Comparison of ENCODE assay signal across 20 cellular contexts in genomic region chr4:78542373-78542772, GRCh38. TPM values are rescaled to one million over a fixed set of nuclear protein-coding genes. Genes with fewer than 3 reads are reported as not detected.
DNase-seq lines count a peak whose midpoint lies in the region; ATAC-seq, FAIRE-seq and TF ChIP-seq lines count a peak whose summit lies in the region.
"Had no signal": no experiment of that assay in that cellular context is flagged by ENCODE, and none has a peak within 500 bp of the region (broad histone marks: within the 10 kb centered on the region; RNA-seq: fewer than 3 reads in every experiment).

No MANE protein-coding gene starts in this region.

- H3K14ac ChIP-seq in IMR-90 (replicated peaks; ENCODE audit: low read depth, low read length): no peak overlapping the region

- no peak for TF ChIP-seq EP300 in A549 (IDR thresholded peaks at IDR 0.05)

- intact Hi-C loops in IMR-90 (cut with micrococcal nuclease) (no loop called here), mammary epithelial cell (cut with micrococcal nuclease) (no loop called here)

- no peak overlapping the region for H3K4me3 ChIP-seq in A549
- no peak overlapping the region for H3K4me3 ChIP-seq in IMR-90 (ENCODE audit: insufficient read depth, low read depth, low read length)
- no peak overlapping the region for H3K4me3 ChIP-seq in mammary epithelial cell (replicated peaks in 1 of 3; ENCODE audit: insufficient read depth in 1 of 3, low read depth in 2 of 3, low read length in 3 of 3)
- no peak overlapping the region for H3K4me3 ChIP-seq in mesendoderm (ENCODE audit: low read length)
- H3K4me3 ChIP-seq: SJCRH30 had no signal

- POLR2A ChIA-PET in A549 (lab: Yijun Ruan, JAX) (interaction anchor here (1.0 kb wide), 1 partner anchor 10 kb away, joined by 4 read pairs; the partner anchor contains the start of gene ANXA3), IMR-90 (lab: Charles Lee; ENCODE audit: unreplicated experiment) (no interaction called here)

- H2AFZ ChIP-seq in IMR-90 (replicated peaks; ENCODE audit: low read length, poor library complexity) (no peak overlapping the region), mammary epithelial cell (ENCODE audit: low read depth, low read length) (no peak overlapping the region)

- ATAC-seq in A549 (peak; percentile 87 to 90), IMR-90 (ENCODE audit: low read depth) (peak; percentile 58)
- ATAC-seq in activated naive CD8-positive, alpha-beta T cell treated with anti-CD3 and anti-CD28 coated beads, Interleukin-2, amount 50 U/mL, for 24 hours: no peak

- H2BK120ac ChIP-seq in IMR-90 (ENCODE audit: low read depth, low read length): peak overlapping the region; percentile 20; the same call in 1 of the 2 replicates
- no peak overlapping the region for H2BK120ac ChIP-seq in mesendoderm (ENCODE audit: low read depth, low read length)

- in situ Hi-C loops in IMR-90 (cut with MboI; ENCODE audit: low sequenced_read_pairs) (no loop called here), mammary epithelial cell (cut with MboI; ENCODE audit: low sequenced_read_pairs in 2 of 2) (no loop called here), G401 (cut with HindIII; ENCODE audit: low sequenced_read_pairs) (no loop called here)

- H3K4me2 ChIP-seq in A549: peak overlapping the region; percentile 69
- H3K4me2 ChIP-seq in IMR-90 (ENCODE audit: low read depth, low read length): no peak overlapping the region
- no peak overlapping the region for H3K4me2 ChIP-seq in mammary epithelial cell (ENCODE audit: insufficient read depth, low read depth, low read length)
- H3K4me2 ChIP-seq in mesendoderm (ENCODE audit: low read length): no peak overlapping the region

- no peaks in the 10 kb centered on the region for H3K9me1 ChIP-seq in IMR-90 (ENCODE audit: insufficient read depth, low read length)

- TF ChIP-seq POLR2A in A549 (IDR thresholded peaks at IDR 0.05; ENCODE audit: low read length): no peak
- TF ChIP-seq POLR2A in IMR-90 (IDR thresholded peaks at IDR 0.05; ENCODE audit: low read depth, low read length): no peak

- no peak overlapping the region; the same call in 1 of the 2 replicates for H3K18ac ChIP-seq in IMR-90 (ENCODE audit: low read depth, low read length)
- no peak overlapping the region for H3K18ac ChIP-seq in mesendoderm (ENCODE audit: low read length)

- WGBS in A549 (ENCODE audit: missing lambda C conversion rate): 40% methylated on average over 5 of the region's 5 CpGs
- WGBS in IMR-90 (ENCODE audit: extremely low coverage in 2 of 2, insufficient read length in 1 of 2), 2 experiments: 90% methylated on average over 2 of the region's 5 CpGs; no CpG with 5 or more reads in 1 of the 2 experiments
- 81% methylated on average over 5 of the region's 5 CpGs for WGBS in mammary epithelial cell (ENCODE audit: low coverage, missing lambda C conversion rate)
- WGBS in mesendoderm (ENCODE audit: extremely low coverage, insufficient coverage, low lambda C conversion rate): no CpG with 5 or more reads among the region's 5 CpGs

- H3K4me1 Mint-ChIP-seq in activated naive CD8-positive, alpha-beta T cell treated with anti-CD3 and anti-CD28 coated beads, Interleukin-2, amount 50 U/mL, for 24 hours: peaks cover 3% of the 10 kb centered on the region
- H3K4me1 Mint-ChIP-seq: CD4-positive, CD25-positive, alpha-beta regulatory T cell had no signal

- no peak overlapping the region; the same call in 1 of the 2 replicates for H4K91ac ChIP-seq in IMR-90 (ENCODE audit: insufficient read depth, low read depth, low read length)

- H2BK5ac ChIP-seq in IMR-90 (ENCODE audit: low read depth, low read length, poor library complexity, severe bottlenecking) (no peak overlapping the region), mesendoderm (ENCODE audit: low read length) (no peak overlapping the region)

- H4K8ac ChIP-seq in IMR-90 (ENCODE audit: low read depth in 2 of 2, low read length in 2 of 2): no peak overlapping the region
- H4K8ac ChIP-seq in mesendoderm (ENCODE audit: low read depth, low read length): no peak overlapping the region

- no peak overlapping the region for H2AK9ac ChIP-seq in IMR-90 (replicated peaks; ENCODE audit: low read depth, low read length, poor library complexity)

- no peak for TF ChIP-seq CTCF in A549 (IDR thresholded peaks at IDR 0.05)
- no peak for TF ChIP-seq CTCF in IMR-90 (conservative IDR thresholded peaks at IDR 0.05; ENCODE audit: low read depth, low read length)
- TF ChIP-seq CTCF in mammary epithelial cell (conservative IDR thresholded peaks at IDR 0.05 in 1 of 2, IDR thresholded peaks at IDR 0.05 in 1 of 2; ENCODE audit: extremely low read depth in 1 of 2, insufficient read depth in 1 of 2, low read depth in 1 of 2, low read length in 2 of 2): no peak

- H2AK5ac ChIP-seq in IMR-90 (ENCODE audit: low read depth, low read length) (peak overlapping the region; percentile 13; the same call in 1 of the 2 replicates), mesendoderm (ENCODE audit: low read length) (no peak overlapping the region)

- H3K27ac Mint-ChIP-seq in activated naive CD8-positive, alpha-beta T cell treated with anti-CD3 and anti-CD28 coated beads, Interleukin-2, amount 50 U/mL, for 24 hours: no peak overlapping the region
- H3K27ac Mint-ChIP-seq: CD4-positive, CD25-positive, alpha-beta regulatory T cell; memory B cell had no signal

- TF ChIP-seq RAD21 in A549 (conservative IDR thresholded peaks at IDR 0.05 in 1 of 2, IDR thresholded peaks at IDR 0.05 in 1 of 2): no peak
- TF ChIP-seq RAD21 in IMR-90 (IDR thresholded peaks at IDR 0.05; ENCODE audit: low read length): no peak

- no peak overlapping the region for H2BK15ac ChIP-seq in IMR-90 (ENCODE audit: low read depth, low read length)
- H2BK15ac ChIP-seq in mesendoderm (replicated peaks; ENCODE audit: low read depth): no peak overlapping the region

- no peak overlapping the region for H3K4me3 Mint-ChIP-seq in activated naive CD8-positive, alpha-beta T cell treated with anti-CD3 and anti-CD28 coated beads, Interleukin-2, amount 50 U/mL, for 24 hours
- H3K4me3 Mint-ChIP-seq: CD4-positive, CD25-positive, alpha-beta regulatory T cell; memory B cell; neural crest cell had no signal

- H4K5ac ChIP-seq in IMR-90 (ENCODE audit: low read depth, low read length) (no peak overlapping the region), mesendoderm (ENCODE audit: low read length) (no peak overlapping the region)

- no peaks in the 10 kb centered on the region for H3K9me3 ChIP-seq in A549
- H3K9me3 ChIP-seq in IMR-90 (ENCODE audit: control insufficient read depth, insufficient read depth, low read length): no peaks in the 10 kb centered on the region
- no peaks in the 10 kb centered on the region for H3K9me3 ChIP-seq in mammary epithelial cell (replicated peaks; ENCODE audit: insufficient read depth, low read length)
- H3K9me3 ChIP-seq: SJCRH30 had no signal

- no peaks in the 10 kb centered on the region for H4K20me1 ChIP-seq in IMR-90 (ENCODE audit: insufficient read depth, low read length)
- H4K20me1 ChIP-seq in mammary epithelial cell (ENCODE audit: insufficient read depth, low read length): no peaks in the 10 kb centered on the region

- peaks cover 3% of the 10 kb centered on the region for H3K27me3 Mint-ChIP-seq in activated naive CD8-positive, alpha-beta T cell treated with anti-CD3 and anti-CD28 coated beads, Interleukin-2, amount 50 U/mL, for 24 hours

- H3K4ac ChIP-seq in IMR-90 (ENCODE audit: low read depth, low read length) (no peak overlapping the region), mesendoderm (ENCODE audit: low read depth, low read length) (no peak overlapping the region)

- peak in 1 of 2 experiments; percentile 65 for DNase-seq in A549 (ENCODE audit: low read depth in 1 of 2, low spot score in 1 of 2)
- peak; percentile 65 for DNase-seq in IMR-90
- peak; percentile 68 for DNase-seq in mammary epithelial cell
- DNase-seq in hepatic stellate cell (ENCODE audit: low spot score): peak; percentile 34
- no peak for DNase-seq in mesendoderm
- no peak for DNase-seq in G401 (ENCODE audit: low spot score)
- DNase-seq in frontal cortex (ENCODE audit: low spot score in 2 of 2): no peak
- DNase-seq in activated naive CD8-positive, alpha-beta T cell treated with anti-CD3 and anti-CD28 coated beads, Interleukin-2, amount 50 U/mL, for 24 hours: no peak
- DNase-seq: 8988T; activated CD4-positive, alpha-beta T cell treated with anti-CD3 and anti-CD28 coated beads for 1 hour; activated CD8-positive, alpha-beta memory T cell treated with anti-CD3 and anti-CD28 coated beads, Interleukin-2, amount 50 U/mL, for 48 hours; activated naive CD4-positive, alpha-beta T cell; CD4-positive, CD25-positive, alpha-beta regulatory T cell; DMS79; NCI-H1436 treated with DMSO at 0.1 percent for 48 hours; NCI-H226; SJCRH30; stimulated activated naive CD4-positive, alpha-beta T cell had no signal

- H3K4me1 ChIP-seq in A549 (peaks cover 49% of the 10 kb centered on the region), IMR-90 (ENCODE audit: control insufficient read depth, insufficient read depth, low read length) (peaks cover 5% of the 10 kb centered on the region; the same call in 1 of the 2 replicates), mammary epithelial cell (ENCODE audit: insufficient read depth, low read length) (peaks cover 42% of the 10 kb centered on the region), mesendoderm (ENCODE audit: control insufficient read depth, low read depth, low read length) (no peaks in the 10 kb centered on the region)
- H3K4me1 ChIP-seq: SJCRH30 had no signal

- CTCF ChIA-PET in A549 (lab: Yijun Ruan, JAX) (interaction anchor here (0.6 kb wide), 1 partner anchor 100 kb away, joined by 3 read pairs; no protein-coding TSS in a partner anchor), IMR-90 (lab: Yijun Ruan, JAX) (no interaction called here), mammary epithelial cell (lab: Charles Lee; ENCODE audit: low non-redundant PET) (interaction anchor here (0.7 kb wide), 1 partner anchor 219 kb away, joined by 4 read pairs; no protein-coding TSS in a partner anchor)

- no peaks in the 10 kb centered on the region for H3K27me3 ChIP-seq in IMR-90 (ENCODE audit: control insufficient read depth, insufficient read depth, low read length)
- H3K27me3 ChIP-seq in mammary epithelial cell (ENCODE audit: insufficient read depth, low read length): no peaks in the 10 kb centered on the region
- H3K27me3 ChIP-seq in mesendoderm (ENCODE audit: insufficient read depth, low read length, poor library complexity): no peaks in the 10 kb centered on the region
- H3K27me3 ChIP-seq: SJCRH30 had no signal

- no peaks in the 10 kb centered on the region for H3K9me3 Mint-ChIP-seq in activated naive CD8-positive, alpha-beta T cell treated with anti-CD3 and anti-CD28 coated beads, Interleukin-2, amount 50 U/mL, for 24 hours
- H3K9me3 Mint-ChIP-seq: memory B cell had no signal

- dilution Hi-C loops in IMR-90 (cut with HindIII; ENCODE audit: low sequenced_read_pairs, unreplicated experiment) (no loop called here), mammary epithelial cell (cut with HindIII; ENCODE audit: low sequenced_read_pairs) (no loop called here)

- H3K9ac ChIP-seq in IMR-90 (ENCODE audit: low read depth, low read length): no peak overlapping the region
- no peak overlapping the region for H3K9ac ChIP-seq in mammary epithelial cell (ENCODE audit: insufficient read depth, low read length)
- no peak overlapping the region for H3K9ac ChIP-seq in mesendoderm (ENCODE audit: low read length)

- H2BK20ac ChIP-seq in IMR-90 (ENCODE audit: low read depth, low read length): peak overlapping the region; percentile 20; the same call in 1 of the 2 replicates

- H3K36me3 Mint-ChIP-seq in activated naive CD8-positive, alpha-beta T cell treated with anti-CD3 and anti-CD28 coated beads, Interleukin-2, amount 50 U/mL, for 24 hours (ENCODE audit: low read depth): no peaks in the 10 kb centered on the region
- H3K36me3 Mint-ChIP-seq: CD4-positive, CD25-positive, alpha-beta regulatory T cell; memory B cell had no signal

- no peaks in the 10 kb centered on the region for H3K36me3 ChIP-seq in IMR-90 (ENCODE audit: control insufficient read depth, insufficient read depth, low read length)
- no peaks in the 10 kb centered on the region for H3K36me3 ChIP-seq in mammary epithelial cell (ENCODE audit: insufficient read depth, low read length)
- peaks cover 2% of the 10 kb centered on the region for H3K36me3 ChIP-seq in mesendoderm (ENCODE audit: control insufficient read depth, insufficient read depth, low read length)

- H3K23ac ChIP-seq in IMR-90 (ENCODE audit: low read depth, low read length): no peak overlapping the region
- H3K23ac ChIP-seq in mesendoderm (ENCODE audit: low read length): no peak overlapping the region

- H3K79me1 ChIP-seq in IMR-90 (ENCODE audit: low read depth in 1 of 2, low read length in 2 of 2): no peaks in the 10 kb centered on the region
- H3K79me1 ChIP-seq in mesendoderm (ENCODE audit: low read length): no peaks in the 10 kb centered on the region

- FAIRE-seq in A549 (lab: Jason Lieb, UNC) (no peak), frontal cortex (lab: Jason Lieb, UNC) (no peak)

- BruUV-seq in IMR-90 (replicated peaks; lab: Mats Ljungman, UMichigan): no TSS peak
- BruUV-seq in mammary epithelial cell (replicated peaks; lab: Mats Ljungman, UMichigan): no TSS peak

- H3K27ac ChIP-seq in A549 (peak overlapping the region; percentile 73 to 79), IMR-90 (ENCODE audit: insufficient read depth, low read length) (no peak overlapping the region), mammary epithelial cell (ENCODE audit: insufficient read depth, low read depth, low read length) (peak overlapping the region; percentile 65), mesendoderm (ENCODE audit: low read depth, low read length) (no peak overlapping the region)
- H3K27ac ChIP-seq: SJCRH30 had no signal

- H3K56ac ChIP-seq in IMR-90 (ENCODE audit: extremely low read depth, insufficient read depth, low read length): no peak overlapping the region
- H3K56ac ChIP-seq in mesendoderm (ENCODE audit: low read length): no peak overlapping the region

- H3K79me2 ChIP-seq in mammary epithelial cell (ENCODE audit: insufficient read depth, low read length) (no peaks in the 10 kb centered on the region), mesendoderm (ENCODE audit: control insufficient read depth, insufficient read depth, low read length) (no peaks in the 10 kb centered on the region)

RNA-seq across cellular contexts. Expression of gene ANXA3, which starts 9.2 kb away (rescaled TPM):
- polyA plus RNA-seq in A549 (2011; rRNA removed) (126 and 145 TPM in 2 replicates), A549 (2017; fragmentation: RNase III; extraction: RNeasy Plus Mini Kit Qiagen cat#74134 plus additional on column Dnase treatment) (134 to 169 TPM (median 162 TPM) in 3 replicates), IMR-90 (2012; rRNA removed) (4.2 and 4.8 TPM in 2 replicates), mammary epithelial cell (329 TPM)
- polyA plus RNA-seq in A549 (2012; cell fraction: cytosol; rRNA removed): 54.5 and 58.1 TPM in 2 replicates
- polyA plus RNA-seq in A549 (2012; cell fraction: nucleus; rRNA removed): 33.3 and 44.8 TPM in 2 replicates
- polyA minus RNA-seq in A549 (2011; rRNA and poly(A)+ RNA removed): 56.9 and 61.0 TPM in 2 replicates
- total RNA-seq in IMR-90 (2012; rRNA removed) (5.0 and 5.3 TPM in 2 replicates), mammary epithelial cell (100 to 1,000 TPM; 325 to 422 TPM), frontal cortex (5.7 TPM)
- polyA plus RNA-seq in IMR-90 (2012; cell fraction: cytosol; rRNA removed): 1.7 and 6.2 TPM in 2 replicates
- 1.5 and 9.7 TPM in 2 replicates for polyA plus RNA-seq in IMR-90 (2012; cell fraction: nucleus; rRNA removed; ENCODE audit: low replicate concordance)
- 452 TPM for polyA minus RNA-seq in mammary epithelial cell
- polyA plus RNA-seq in mesendoderm (2013, experiment 1 of 2): 86.4 TPM
- 94.3 TPM for polyA plus RNA-seq in mesendoderm (2013, experiment 2 of 2)
- total RNA-seq in G401 (2014; rRNA removed; shearing (Covaris generic)): 0.18 TPM in 1 of 2 replicates, not detected in the other
- total RNA-seq: CD4-positive, CD25-positive, alpha-beta regulatory T cell; neural crest cell had no signal
- polyA plus RNA-seq: CD4-positive, CD25-positive, alpha-beta regulatory T cell had no signal

Comparison
In these comparisons a context has a peak if more than half of its experiments do, and no peak if none do; other contexts are left out.
1. DNase-seq: peak in IMR-90 (single experiment), mammary epithelial cell (single experiment) and hepatic stellate cell (single experiment); none in mesendoderm (single experiment), G401 (single experiment), frontal cortex (0 of 2) and activated naive CD8-positive, alpha-beta T cell treated with anti-CD3 and anti-CD28 coated beads, Interleukin-2, amount 50 U/mL, for 24 hours (single experiment).
2. H3K27ac ChIP-seq: peak in A549 (2 of 2) and mammary epithelial cell (single experiment); none in IMR-90 (single experiment) and mesendoderm (single experiment).
3. RNA of gene ANXA3, which starts 9.2 kb away (total RNA-seq): 325 to 422 TPM in mammary epithelial cell; 5.7 TPM in frontal cortex (single experiment), 5.0 to 5.3 TPM in IMR-90 and 0.18 TPM in G401; every median in the first group is over 10 times any median in the second.